In genomic region chr19:38790507-38791403, GRCh38 we compare ENCODE assay signal across 5 cellular contexts. TPM values are rescaled to one million over a fixed set of nuclear protein-coding genes. Genes with fewer than 3 reads are reported as not detected.
"Had no signal": no experiment of that assay in that cellular context is flagged by ENCODE, and none has a peak within 500 bp of the region (broad histone marks: within the 10 kb centered on the region; RNA-seq: fewer than 3 reads in every experiment).

No MANE protein-coding gene starts in this region.

RNA-seq across cellular contexts. Expression of gene LGALS7B, which starts 1.8 kb away (rescaled TPM):
- total RNA-seq: activated CD4-positive, alpha-beta T cell treated with anti-CD3 and anti-CD28 coated beads, Interleukin-2, amount 10 ng/mL, durations not matched to agents 24 days and 14 days; activated CD8-positive, alpha-beta T cell treated with anti-CD3 and anti-CD28 coated beads, Interleukin-2, amount 10 ng/mL, durations not matched to agents 7 days and 5 days; naive thymus-derived CD8-positive, alpha-beta T cell had no signal
- polyA plus RNA-seq: naive thymus-derived CD8-positive, alpha-beta T cell; urinary bladder had no signal

RNA-seq across cellular contexts. Expression of gene LGALS7, which starts 17.4 kb away (rescaled TPM):
- total RNA-seq: activated CD4-positive, alpha-beta T cell treated with anti-CD3 and anti-CD28 coated beads, Interleukin-2, amount 10 ng/mL, durations not matched to agents 24 days and 14 days; activated CD8-positive, alpha-beta T cell treated with anti-CD3 and anti-CD28 coated beads, Interleukin-2, amount 10 ng/mL, durations not matched to agents 7 days and 5 days; mucosa of gallbladder; naive thymus-derived CD8-positive, alpha-beta T cell; urinary bladder had no signal
- polyA plus RNA-seq: naive thymus-derived CD8-positive, alpha-beta T cell had no signal
